8 cellular contexts compared by ENCODE assay signal in the genomic region with DNA sequence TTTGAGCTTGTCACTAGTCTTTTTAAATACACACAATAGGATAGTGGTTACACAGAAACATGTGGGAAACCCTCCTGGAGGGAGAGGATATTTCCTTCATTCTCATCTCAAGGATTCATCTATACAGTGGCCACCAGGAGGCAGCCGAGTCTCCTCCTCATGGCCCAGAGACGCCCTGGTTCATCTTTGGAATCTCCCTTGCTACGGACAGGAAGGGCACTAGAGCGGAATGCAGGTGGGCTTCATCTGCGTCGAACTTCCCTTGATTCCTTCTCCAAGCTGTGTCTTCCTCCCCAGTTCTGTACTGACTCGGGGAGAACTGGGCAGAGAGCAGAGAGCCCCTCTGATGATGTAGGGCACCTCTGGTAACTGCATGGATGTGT.
DNase-seq lines count a peak whose midpoint lies in the region; ATAC-seq and TF ChIP-seq lines count a peak whose summit lies in the region.
"Not testable (repeated sequence)": the region's sequence is repeated elsewhere in the genome, so short reads cannot be mapped to it uniquely, and the experiment has no call there.

No MANE protein-coding gene starts in this region.

- not testable (repeated sequence) for H3K27me3 ChIP-seq in BLaER1; GM23338 (ENCODE audit: insufficient read depth); OCI-LY1 (ENCODE audit: insufficient read depth, low read length); cardiac muscle cell; testis

- H3K79me2 ChIP-seq in GM23338 (replicated peaks; ENCODE audit: insufficient read depth); OCI-LY1 (ENCODE audit: insufficient read depth, low read length): not testable (repeated sequence)

- H3K9me2 ChIP-seq in GM23338 (ENCODE audit: insufficient read depth); OCI-LY1 (ENCODE audit: low read depth, low read length): not testable (repeated sequence)

- H3K4me3 Mint-ChIP-seq in GM23338; effector memory CD8-positive, alpha-beta T cell; neural crest cell: not testable (repeated sequence)
- peak overlapping the region; percentile 42 to 54 for H3K4me3 Mint-ChIP-seq in activated T-cell treated with anti-CD3 and anti-CD28 coated beads, Interleukin-2, amount 50 U/mL, for 72 hours

- TF ChIP-seq CTCF in GM23338 (conservative IDR thresholded peaks at IDR 0.05; ENCODE audit: low read depth in 2 of 2) (peak; percentile 44 to 49; a peak in 3 of 4 replicates), OCI-LY1 (IDR thresholded peaks at IDR 0.05; ENCODE audit: low read length) (peak; percentile 15; the same call in 1 of the 2 replicates), cardiac muscle cell (IDR thresholded peaks at IDR 0.05; ENCODE audit: low read depth, low read length) (peak; percentile 13), neural crest cell (conservative IDR thresholded peaks at IDR 0.05) (peak; percentile 42), testis (IDR thresholded peaks at IDR 0.05) (peak in 2 of 3 experiments; percentile 16 to 40)

- peak; percentile 58 for DNase-seq in GM23338 (ENCODE audit: low spot score)
- not testable (repeated sequence) for DNase-seq in activated T-cell treated with anti-CD3 and anti-CD28 coated beads, Interleukin-2, amount 50 U/mL, for 72 hours; effector memory CD8-positive, alpha-beta T cell; cardiac muscle cell (ENCODE audit: low read depth in 1 of 2, low spot score in 1 of 2); neural crest cell (ENCODE audit: low read depth, low spot score); testis

- H3K4me2 ChIP-seq in BLaER1: peak overlapping the region; percentile 44; the same call in 1 of the 2 replicates
- not testable (repeated sequence) for H3K4me2 ChIP-seq in GM23338; OCI-LY1 (ENCODE audit: low read length)

- not testable (repeated sequence) for H3K4me3 ChIP-seq in BLaER1; GM23338; OCI-LY1 (ENCODE audit: low read depth, low read length, poor library complexity, severe bottlenecking); cardiac muscle cell; testis

- H4K20me1 ChIP-seq in BLaER1; GM23338 (replicated peaks; ENCODE audit: insufficient read depth); OCI-LY1 (ENCODE audit: insufficient read depth, low read length): not testable (repeated sequence)

- WGBS in testis, 2 donors: 78 to 80% methylated on average over 6 to 7 of the region's 7 CpGs

- not testable (repeated sequence) for H3K27me3 Mint-ChIP-seq in GM23338 (ENCODE audit: insufficient read depth, low read depth, poor library complexity); activated T-cell treated with anti-CD3 and anti-CD28 coated beads, Interleukin-2, amount 50 U/mL, for 72 hours (ENCODE audit: low read depth); effector memory CD8-positive, alpha-beta T cell; neural crest cell (ENCODE audit: low read depth)

- H3K4me1 ChIP-seq in BLaER1 (peaks cover 26% of the 10 kb centered on the region), testis (peaks cover 12% of the 10 kb centered on the region)
- H3K4me1 ChIP-seq in GM23338 (ENCODE audit: insufficient read depth); OCI-LY1 (ENCODE audit: insufficient read depth, low read length, severe bottlenecking); cardiac muscle cell (ENCODE audit: low read depth): not testable (repeated sequence)

- H3K36me3 ChIP-seq in BLaER1: peaks cover 43% of the 10 kb centered on the region
- H3K36me3 ChIP-seq in GM23338 (ENCODE audit: insufficient read depth); OCI-LY1 (ENCODE audit: insufficient read depth, low read length); testis (ENCODE audit: low read depth, missing control alignments): not testable (repeated sequence)
- peaks cover 76% of the 10 kb centered on the region for H3K36me3 ChIP-seq in cardiac muscle cell

- H3K27ac ChIP-seq in BLaER1; GM23338 (ENCODE audit: low read depth); OCI-LY1 (ENCODE audit: low read depth, low read length, poor library complexity, severe bottlenecking); testis: not testable (repeated sequence)
- peak overlapping the region; percentile 2 for H3K27ac ChIP-seq in cardiac muscle cell

- not testable (repeated sequence) for H3K9me3 ChIP-seq in BLaER1; OCI-LY1 (ENCODE audit: low read length); cardiac muscle cell (ENCODE audit: low read depth); testis

- TF ChIP-seq POLR2A in testis (IDR thresholded peaks at IDR 0.05): not testable (repeated sequence)

- H3F3A ChIP-seq in GM23338 (replicated peaks; ENCODE audit: low read depth); OCI-LY1 (ENCODE audit: insufficient read depth, low read length): not testable (repeated sequence)

- H3K4me1 Mint-ChIP-seq in GM23338 (peaks cover 15% of the 10 kb centered on the region), neural crest cell (peaks cover 16% of the 10 kb centered on the region)
- H3K4me1 Mint-ChIP-seq in activated T-cell treated with anti-CD3 and anti-CD28 coated beads, Interleukin-2, amount 50 U/mL, for 72 hours (ENCODE audit: low read depth): peaks cover 64% of the 10 kb centered on the region
- H3K4me1 Mint-ChIP-seq in effector memory CD8-positive, alpha-beta T cell (ENCODE audit: low read depth in 2 of 2): peaks cover 7 to 20% of the 10 kb centered on the region in 2 donors

- not testable (repeated sequence) for H3K9ac ChIP-seq in BLaER1; OCI-LY1 (ENCODE audit: low read length)

- not testable (repeated sequence) for H2AFZ ChIP-seq in GM23338; OCI-LY1 (ENCODE audit: low read length)

- not testable (repeated sequence) for H3K27ac Mint-ChIP-seq in GM23338; neural crest cell (ENCODE audit: unreplicated experiment)
- peak overlapping the region; percentile 46 for H3K27ac Mint-ChIP-seq in activated T-cell treated with anti-CD3 and anti-CD28 coated beads, Interleukin-2, amount 50 U/mL, for 72 hours
- H3K27ac Mint-ChIP-seq in effector memory CD8-positive, alpha-beta T cell: peak overlapping the region; percentile 53 to 56

- H3K36me3 Mint-ChIP-seq in GM23338 (ENCODE audit: low read depth) (peaks cover 19% of the 10 kb centered on the region), neural crest cell (ENCODE audit: low read depth) (peaks cover 25% of the 10 kb centered on the region)
- H3K36me3 Mint-ChIP-seq in activated T-cell treated with anti-CD3 and anti-CD28 coated beads, Interleukin-2, amount 50 U/mL, for 72 hours (ENCODE audit: insufficient read depth in 2 of 2): not testable (repeated sequence)
- peaks cover 43% of the 10 kb centered on the region for H3K36me3 Mint-ChIP-seq in effector memory CD8-positive, alpha-beta T cell (ENCODE audit: insufficient read depth)

- intact Hi-C loops in testis (cut with DNase I; ENCODE audit: low total_unique reads): not testable (repeated sequence)

- peak; percentile 94 for ATAC-seq in GM23338
- not testable (repeated sequence) for ATAC-seq in activated T-cell treated with anti-CD3 and anti-CD28 coated beads, Interleukin-2, amount 50 U/mL, for 72 hours (replicated peaks in 1 of 2); effector memory CD8-positive, alpha-beta T cell (replicated peaks)

- H3K9me3 Mint-ChIP-seq in GM23338; activated T-cell treated with anti-CD3 and anti-CD28 coated beads, Interleukin-2, amount 50 U/mL, for 72 hours; effector memory CD8-positive, alpha-beta T cell; neural crest cell: not testable (repeated sequence)
